ENCODE assay signal across 7 cellular contexts in the genomic region with DNA sequence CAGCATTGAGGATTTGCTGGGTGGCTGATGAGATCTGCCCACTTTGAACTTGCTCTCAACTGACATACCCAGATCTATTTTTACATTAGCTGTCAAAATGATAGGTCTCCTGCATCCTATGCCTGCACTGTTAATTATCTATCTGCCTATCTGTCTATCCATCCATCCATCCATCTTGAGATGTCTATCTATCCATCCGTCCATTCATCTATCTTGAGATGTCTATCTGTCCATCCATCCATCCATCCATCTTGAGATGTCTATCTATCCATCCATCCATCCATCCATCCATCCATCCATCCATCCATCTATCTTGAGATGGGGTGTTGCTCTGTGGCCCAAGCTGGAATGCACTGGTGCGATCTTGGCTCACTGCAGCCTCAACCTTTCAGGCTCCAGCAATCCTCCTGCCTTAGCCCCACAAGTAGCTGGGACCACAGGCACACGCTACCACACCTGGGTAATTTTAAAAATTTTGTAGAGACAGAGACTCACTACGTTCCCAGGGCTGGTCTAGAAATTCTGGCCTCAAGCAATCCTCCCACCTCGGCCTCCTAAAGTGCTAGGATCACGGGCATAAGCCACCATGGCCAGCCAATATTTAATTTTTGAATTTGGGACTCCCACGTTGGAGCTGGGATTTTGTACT.
"Had no signal": no experiment of that assay in that cellular context is flagged by ENCODE, and none has a peak within 500 bp of the region (broad histone marks: within the 10 kb centered on the region; RNA-seq: fewer than 3 reads in every experiment).

No MANE protein-coding gene starts in this region.

- ATAC-seq: GM23338, HepG2 had no signal

- H3K27ac ChIP-seq: HL-60 had no signal

- H3K4me3 ChIP-seq: GM23338 had no signal

- DNase-seq: H9, HCEC 1CT, HFFc6, KBM-7 had no signal
